In genomic region chr16:73048292-73049050, GRCh38 we compare ENCODE assay signal across 1 cellular context.
A peak's percentile ranks its signal among the peaks of the same experiment; 100 is the strongest.
TF ChIP-seq lines count a peak whose summit lies in the region.

No MANE protein-coding gene starts in this region.

TF ChIP-seq in HepG2, 621 proteins besides CTCF, POLR2A, EP300 and RAD21 (continued from another document and continues in another):
- TF ChIP-seq, protein P1, sequence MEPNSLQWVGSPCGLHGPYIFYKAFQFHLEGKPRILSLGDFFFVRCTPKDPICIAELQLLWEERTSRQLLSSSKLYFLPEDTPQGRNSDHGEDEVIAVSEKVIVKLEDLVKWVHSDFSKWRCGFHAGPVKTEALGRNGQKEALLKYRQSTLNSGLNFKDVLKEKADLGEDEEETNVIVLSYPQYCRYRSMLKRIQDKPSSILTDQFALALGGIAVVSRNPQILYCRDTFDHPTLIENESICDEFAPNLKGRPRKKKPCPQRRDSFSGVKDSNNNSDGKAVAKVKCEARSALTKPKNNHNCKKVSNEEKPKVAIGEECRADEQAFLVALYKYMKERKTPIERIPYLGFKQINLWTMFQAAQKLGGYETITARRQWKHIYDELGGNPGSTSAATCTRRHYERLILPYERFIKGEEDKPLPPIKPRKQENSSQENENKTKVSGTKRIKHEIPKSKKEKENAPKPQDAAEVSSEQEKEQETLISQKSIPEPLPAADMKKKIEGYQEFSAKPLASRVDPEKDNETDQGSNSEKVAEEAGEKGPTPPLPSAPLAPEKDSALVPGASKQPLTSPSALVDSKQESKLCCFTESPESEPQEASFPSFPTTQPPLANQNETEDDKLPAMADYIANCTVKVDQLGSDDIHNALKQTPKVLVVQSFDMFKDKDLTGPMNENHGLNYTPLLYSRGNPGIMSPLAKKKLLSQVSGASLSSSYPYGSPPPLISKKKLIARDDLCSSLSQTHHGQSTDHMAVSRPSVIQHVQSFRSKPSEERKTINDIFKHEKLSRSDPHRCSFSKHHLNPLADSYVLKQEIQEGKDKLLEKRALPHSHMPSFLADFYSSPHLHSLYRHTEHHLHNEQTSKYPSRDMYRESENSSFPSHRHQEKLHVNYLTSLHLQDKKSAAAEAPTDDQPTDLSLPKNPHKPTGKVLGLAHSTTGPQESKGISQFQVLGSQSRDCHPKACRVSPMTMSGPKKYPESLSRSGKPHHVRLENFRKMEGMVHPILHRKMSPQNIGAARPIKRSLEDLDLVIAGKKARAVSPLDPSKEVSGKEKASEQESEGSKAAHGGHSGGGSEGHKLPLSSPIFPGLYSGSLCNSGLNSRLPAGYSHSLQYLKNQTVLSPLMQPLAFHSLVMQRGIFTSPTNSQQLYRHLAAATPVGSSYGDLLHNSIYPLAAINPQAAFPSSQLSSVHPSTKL (CRISPR knock-in tag; IDR thresholded peaks at IDR 0.05) = peak; percentile 40
- TF ChIP-seq, protein P2, sequence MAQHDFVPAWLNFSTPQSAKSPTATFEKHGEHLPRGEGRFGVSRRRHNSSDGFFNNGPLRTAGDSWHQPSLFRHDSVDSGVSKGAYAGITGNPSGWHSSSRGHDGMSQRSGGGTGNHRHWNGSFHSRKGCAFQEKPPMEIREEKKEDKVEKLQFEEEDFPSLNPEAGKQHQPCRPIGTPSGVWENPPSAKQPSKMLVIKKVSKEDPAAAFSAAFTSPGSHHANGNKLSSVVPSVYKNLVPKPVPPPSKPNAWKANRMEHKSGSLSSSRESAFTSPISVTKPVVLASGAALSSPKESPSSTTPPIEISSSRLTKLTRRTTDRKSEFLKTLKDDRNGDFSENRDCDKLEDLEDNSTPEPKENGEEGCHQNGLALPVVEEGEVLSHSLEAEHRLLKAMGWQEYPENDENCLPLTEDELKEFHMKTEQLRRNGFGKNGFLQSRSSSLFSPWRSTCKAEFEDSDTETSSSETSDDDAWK (CRISPR knock-in tag; IDR thresholded peaks at IDR 0.05) = no peak
- TF ChIP-seq KDM6A (CRISPR knock-in tag; IDR thresholded peaks at IDR 0.05; ENCODE audit: low read depth) (peak; percentile 53; the same call in 1 of the 2 replicates), ZFP36L2 (CRISPR knock-in tag; IDR thresholded peaks at IDR 0.05) (no peak), ZBTB38 (CRISPR knock-in tag; IDR thresholded peaks at IDR 0.05) (no peak), ZNF816 (CRISPR knock-in tag; IDR thresholded peaks at IDR 0.05; ENCODE audit: borderline replicate concordance) (no peak; the same call in 1 of the 2 replicates), RFX1 (IDR thresholded peaks at IDR 0.05) (no peak), TOE1 (CRISPR knock-in tag; IDR thresholded peaks at IDR 0.05) (0 out of 2 replicates have a peak, but pooled peaks have one; percentile 28), SMAD1 (CRISPR knock-in tag; IDR thresholded peaks at IDR 0.05; ENCODE audit: borderline replicate concordance, low read depth) (no peak), ZBTB14 (CRISPR knock-in tag; IDR thresholded peaks at IDR 0.05) (no peak), AGO2 (optimal IDR thresholded peaks at IDR 0.05; ENCODE audit: low read depth, low read length) (no peak), ZNF691 (CRISPR knock-in tag; IDR thresholded peaks at IDR 0.05; ENCODE audit: borderline replicate concordance, low read depth) (peak; percentile 14; the same call in 1 of the 2 replicates), ZSCAN21 (CRISPR knock-in tag; IDR thresholded peaks at IDR 0.05; ENCODE audit: borderline replicate concordance) (no peak), ZFP90 (CRISPR knock-in tag; IDR thresholded peaks at IDR 0.05; ENCODE audit: borderline replicate concordance) (peak; percentile 72; the same call in 1 of the 2 replicates), ZNF607 (CRISPR knock-in tag; IDR thresholded peaks at IDR 0.05; ENCODE audit: borderline replicate concordance) (no peak), ZFP37 (CRISPR knock-in tag; IDR thresholded peaks at IDR 0.05; ENCODE audit: borderline replicate concordance) (no peak), MTF1 (CRISPR knock-in tag; IDR thresholded peaks at IDR 0.05) (no peak), SNAPC2 (CRISPR knock-in tag; IDR thresholded peaks at IDR 0.05) (no peak), FOXK1 (CRISPR knock-in tag; IDR thresholded peaks at IDR 0.05; ENCODE audit: borderline replicate concordance, low read depth) (no peak), ZHX2 (IDR thresholded peaks at IDR 0.05; ENCODE audit: low read depth) (no peak), ZHX2 (CRISPR knock-in tag; IDR thresholded peaks at IDR 0.05; ENCODE audit: borderline replicate concordance) (no peak), ZNF460 (CRISPR knock-in tag; IDR thresholded peaks at IDR 0.05; ENCODE audit: borderline replicate concordance) (no peak), MYNN (CRISPR knock-in tag; IDR thresholded peaks at IDR 0.05; ENCODE audit: low read depth) (no peak), TGIF2 (CRISPR knock-in tag; IDR thresholded peaks at IDR 0.05) (no peak), NONO (IDR thresholded peaks at IDR 0.05) (no peak), NONO (CRISPR knock-in tag; conservative IDR thresholded peaks at IDR 0.05) (no peak; the same call in none of the 2 replicates), POLR2AphosphoS2 (IDR thresholded peaks at IDR 0.05; ENCODE audit: low read depth, low read length) (no peak), DNMT3B (CRISPR knock-in tag; conservative IDR thresholded peaks at IDR 0.05) (no peak), HNRNPL (IDR thresholded peaks at IDR 0.05; ENCODE audit: low read depth, low read length) (no peak), HES4 (CRISPR knock-in tag; IDR thresholded peaks at IDR 0.05; ENCODE audit: borderline replicate concordance) (no peak; the same call in 1 of the 2 replicates), TOPORS (CRISPR knock-in tag; IDR thresholded peaks at IDR 0.05) (no peak), ZNF275 (CRISPR knock-in tag; IDR thresholded peaks at IDR 0.05; ENCODE audit: borderline replicate concordance) (no peak), ZNF644 (CRISPR knock-in tag; IDR thresholded peaks at IDR 0.05; ENCODE audit: low read depth) (0 out of 2 replicates have a peak, but pooled peaks have one; percentile 19), ZSCAN20 (CRISPR knock-in tag; IDR thresholded peaks at IDR 0.05; ENCODE audit: borderline replicate concordance) (no peak)
- TF ChIP-seq, protein P3, sequence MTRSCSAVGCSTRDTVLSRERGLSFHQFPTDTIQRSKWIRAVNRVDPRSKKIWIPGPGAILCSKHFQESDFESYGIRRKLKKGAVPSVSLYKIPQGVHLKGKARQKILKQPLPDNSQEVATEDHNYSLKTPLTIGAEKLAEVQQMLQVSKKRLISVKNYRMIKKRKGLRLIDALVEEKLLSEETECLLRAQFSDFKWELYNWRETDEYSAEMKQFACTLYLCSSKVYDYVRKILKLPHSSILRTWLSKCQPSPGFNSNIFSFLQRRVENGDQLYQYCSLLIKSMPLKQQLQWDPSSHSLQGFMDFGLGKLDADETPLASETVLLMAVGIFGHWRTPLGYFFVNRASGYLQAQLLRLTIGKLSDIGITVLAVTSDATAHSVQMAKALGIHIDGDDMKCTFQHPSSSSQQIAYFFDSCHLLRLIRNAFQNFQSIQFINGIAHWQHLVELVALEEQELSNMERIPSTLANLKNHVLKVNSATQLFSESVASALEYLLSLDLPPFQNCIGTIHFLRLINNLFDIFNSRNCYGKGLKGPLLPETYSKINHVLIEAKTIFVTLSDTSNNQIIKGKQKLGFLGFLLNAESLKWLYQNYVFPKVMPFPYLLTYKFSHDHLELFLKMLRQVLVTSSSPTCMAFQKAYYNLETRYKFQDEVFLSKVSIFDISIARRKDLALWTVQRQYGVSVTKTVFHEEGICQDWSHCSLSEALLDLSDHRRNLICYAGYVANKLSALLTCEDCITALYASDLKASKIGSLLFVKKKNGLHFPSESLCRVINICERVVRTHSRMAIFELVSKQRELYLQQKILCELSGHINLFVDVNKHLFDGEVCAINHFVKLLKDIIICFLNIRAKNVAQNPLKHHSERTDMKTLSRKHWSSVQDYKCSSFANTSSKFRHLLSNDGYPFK (CRISPR knock-in tag; IDR thresholded peaks at IDR 0.05; ENCODE audit: borderline replicate concordance) = no peak
- TF ChIP-seq, protein P4, sequence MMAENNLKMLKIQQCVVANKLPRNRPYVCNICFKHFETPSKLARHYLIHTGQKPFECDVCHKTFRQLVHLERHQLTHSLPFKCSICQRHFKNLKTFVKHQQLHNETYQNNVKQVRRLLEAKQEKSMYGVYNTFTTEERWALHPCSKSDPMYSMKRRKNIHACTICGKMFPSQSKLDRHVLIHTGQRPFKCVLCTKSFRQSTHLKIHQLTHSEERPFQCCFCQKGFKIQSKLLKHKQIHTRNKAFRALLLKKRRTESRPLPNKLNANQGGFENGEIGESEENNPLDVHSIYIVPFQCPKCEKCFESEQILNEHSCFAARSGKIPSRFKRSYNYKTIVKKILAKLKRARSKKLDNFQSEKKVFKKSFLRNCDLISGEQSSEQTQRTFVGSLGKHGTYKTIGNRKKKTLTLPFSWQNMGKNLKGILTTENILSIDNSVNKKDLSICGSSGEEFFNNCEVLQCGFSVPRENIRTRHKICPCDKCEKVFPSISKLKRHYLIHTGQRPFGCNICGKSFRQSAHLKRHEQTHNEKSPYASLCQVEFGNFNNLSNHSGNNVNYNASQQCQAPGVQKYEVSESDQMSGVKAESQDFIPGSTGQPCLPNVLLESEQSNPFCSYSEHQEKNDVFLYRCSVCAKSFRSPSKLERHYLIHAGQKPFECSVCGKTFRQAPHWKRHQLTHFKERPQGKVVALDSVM (CRISPR knock-in tag; IDR thresholded peaks at IDR 0.05) = no peak
- TF ChIP-seq, protein P5, sequence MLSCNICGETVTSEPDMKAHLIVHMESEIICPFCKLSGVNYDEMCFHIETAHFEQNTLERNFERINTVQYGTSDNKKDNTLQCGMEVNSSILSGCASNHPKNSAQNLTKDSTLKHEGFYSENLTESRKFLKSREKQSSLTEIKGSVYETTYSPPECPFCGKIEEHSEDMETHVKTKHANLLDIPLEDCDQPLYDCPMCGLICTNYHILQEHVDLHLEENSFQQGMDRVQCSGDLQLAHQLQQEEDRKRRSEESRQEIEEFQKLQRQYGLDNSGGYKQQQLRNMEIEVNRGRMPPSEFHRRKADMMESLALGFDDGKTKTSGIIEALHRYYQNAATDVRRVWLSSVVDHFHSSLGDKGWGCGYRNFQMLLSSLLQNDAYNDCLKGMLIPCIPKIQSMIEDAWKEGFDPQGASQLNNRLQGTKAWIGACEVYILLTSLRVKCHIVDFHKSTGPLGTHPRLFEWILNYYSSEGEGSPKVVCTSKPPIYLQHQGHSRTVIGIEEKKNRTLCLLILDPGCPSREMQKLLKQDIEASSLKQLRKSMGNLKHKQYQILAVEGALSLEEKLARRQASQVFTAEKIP (CRISPR knock-in tag; IDR thresholded peaks at IDR 0.05; ENCODE audit: borderline replicate concordance) = 0 out of 2 replicates have a peak, but pooled peaks have one; percentile 41
